25 cellular contexts compared by ENCODE assay signal in the genomic region with DNA sequence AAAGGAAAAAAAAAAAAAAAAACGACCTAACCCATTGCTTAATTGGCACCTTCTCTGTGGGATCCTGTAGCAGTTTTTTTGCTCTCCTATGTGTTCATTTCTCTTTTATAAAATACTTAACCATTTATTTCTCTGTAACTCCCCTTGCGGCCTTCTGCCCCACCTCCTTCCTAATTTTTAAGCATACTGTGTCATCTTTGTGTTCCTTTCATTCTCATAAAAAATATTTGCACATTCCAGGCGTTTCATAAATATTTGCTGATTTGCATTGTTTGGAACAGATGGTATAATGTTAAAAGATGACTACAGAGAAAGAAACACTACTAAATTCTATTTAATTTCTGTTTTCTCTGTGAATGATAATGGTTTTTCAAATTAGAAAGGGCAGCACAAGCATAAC.
"Had no signal": no experiment of that assay in that cellular context is flagged by ENCODE, and none has a peak within 500 bp of the region (broad histone marks: within the 10 kb centered on the region; RNA-seq: fewer than 3 reads in every experiment).

No MANE protein-coding gene starts in this region.

- H3K9me3 ChIP-seq: Peyer's patch, SJCRH30, SK-N-SH had no signal

- H3K4me1 ChIP-seq: Peyer's patch, SJCRH30 had no signal

- DNase-seq: activated CD4-positive, alpha-beta memory T cell treated with anti-CD3 and anti-CD28 coated beads for 36 hours; activated CD4-positive, alpha-beta T cell treated with anti-CD3 and anti-CD28 coated beads, Interleukin-2, amount 10 ng/mL, durations not matched to agents 7 days and 5 days; activated CD4-positive, CD25-positive, alpha-beta regulatory T cell; activated gamma-delta T cell; activated naive CD4-positive, alpha-beta T cell treated with anti-CD3 and anti-CD28 coated beads for 36 hours; activated T-cell treated with anti-CD3 and anti-CD28 coated beads for 4 hours; activated T-cell treated with anti-CD3 and anti-CD28 coated beads, Interleukin-2, amount 50 U/mL, for 48 hours; amygdala; Karpas-422; NCI-H1092; NCI-H1417; NCI-H1930; NCI-H2107; NCI-H2171 treated with DMSO at 0.1 percent for 48 hours; NCI-H226; NK-92 treated with Interleukin-12 subunit alpha and Interleukin-12 subunit beta, amount 100 ng/mL, for 24 hours; OCI-M1; Peyer's patch; Right ventricle myocardium superior; SJCRH30; SK-N-SH; T-helper 1 cell had no signal

- ATAC-seq: activated T-helper 17 cell treated with anti-CD3 and anti-CD28 coated beads, Interleukin-2, amount 50 U/mL, for 72 hours had no signal

- H3K4me3 ChIP-seq: Peyer's patch, SJCRH30 had no signal

- H3K27me3 ChIP-seq: Peyer's patch, SJCRH30 had no signal

- H3K27ac ChIP-seq: Peyer's patch, RWPE1, SJCRH30, VCaP had no signal
